8 cellular contexts compared by ENCODE assay signal in the genomic region with DNA sequence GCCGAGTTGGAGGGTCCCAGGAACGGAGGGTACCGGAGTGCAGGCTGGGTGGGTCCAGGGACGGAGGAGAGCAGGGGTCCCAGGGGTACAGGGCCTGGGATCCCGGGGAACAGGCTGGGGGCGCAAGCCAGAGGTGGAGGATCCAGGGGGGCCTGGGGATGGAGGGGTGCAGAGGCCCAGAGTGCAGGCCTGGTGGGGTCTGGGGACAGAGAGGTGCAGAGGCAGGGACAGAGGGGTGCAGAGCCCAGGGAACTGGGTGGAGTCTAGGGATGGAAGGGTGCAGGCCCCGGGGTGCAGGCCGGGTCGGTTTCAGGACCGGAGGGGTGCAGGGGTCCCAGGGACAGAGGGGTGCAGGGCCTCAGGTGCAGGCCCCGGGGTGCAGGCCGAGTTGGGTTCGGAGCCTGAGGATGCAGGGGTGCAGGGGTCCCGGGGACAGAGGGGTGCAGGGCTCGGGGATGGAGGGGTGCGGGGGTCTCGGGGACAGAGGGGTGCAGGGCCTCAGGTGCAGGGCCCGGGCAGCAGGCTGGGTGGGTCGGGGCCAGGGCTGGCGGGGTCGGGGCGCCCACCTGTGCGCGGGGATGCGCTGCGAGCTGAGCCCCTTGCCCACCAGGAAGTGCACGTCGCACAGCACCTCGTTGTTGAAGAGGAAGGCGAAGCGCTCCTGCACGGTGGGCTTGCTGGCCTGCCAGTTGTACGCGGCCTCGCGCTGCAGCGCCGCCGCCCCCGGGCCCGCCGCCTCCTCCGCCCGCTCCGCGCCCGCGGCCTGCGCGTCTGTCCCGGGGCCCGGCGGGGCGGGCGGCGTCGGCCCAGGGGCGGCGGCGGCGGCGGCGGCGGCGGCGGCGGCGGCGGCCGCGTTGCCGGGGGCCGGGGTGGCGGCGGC. TPM values are rescaled to one million over a fixed set of nuclear protein-coding genes. Genes with fewer than 3 reads are reported as not detected.
DNase-seq lines count a peak whose midpoint lies in the region; ATAC-seq and TF ChIP-seq lines count a peak whose summit lies in the region.

No MANE protein-coding gene starts in this region.

- H3K4me1 Mint-ChIP-seq in T-cell (peaks cover 13 to 27% (median 23%) of the 10 kb centered on the region in 3 donors), endodermal cell (no peaks in the 10 kb centered on the region), naive B cell (peaks cover 27 to 58% (median 56%) of the 10 kb centered on the region in 3 donors)

- no peak for TF ChIP-seq CTCF in endodermal cell (conservative IDR thresholded peaks at IDR 0.05)

- 14 to 54% methylated on average over 16 to 75 of the region's 75 CpGs for WGBS in endodermal cell (ENCODE audit: insufficient coverage in 1 of 2, insufficient read length in 1 of 2), 2 experiments

- no peaks in the 10 kb centered on the region for H3K4me1 ChIP-seq in endodermal cell (ENCODE audit: control insufficient read depth, insufficient read depth, low read length)

- POLR2A ChIA-PET in T-cell (lab: Charles Lee), result no interaction called here

- no peaks in the 10 kb centered on the region for H3K9me3 ChIP-seq in endodermal cell (ENCODE audit: control insufficient read depth, low read length)

- DNase-seq in SHP77 (lab: John Stamatoyannopoulos, UW) (peak; percentile 9 to 19), SHP77 treated with DMSO at 0.1 percent for 48 hours (lab: John Stamatoyannopoulos, UW) (no peak), T-cell (peak in 4 of 34 experiments; percentile 21 to 36 (median 26)), endodermal cell (peak; percentile 68), naive B cell (no peak), foreskin melanocyte (no peak), T1000 (lab: John Stamatoyannopoulos, UW) (no peak)

- no peak overlapping the region for H3K27ac ChIP-seq in endodermal cell (ENCODE audit: low read depth, low read length)

- H3K36me3 Mint-ChIP-seq in T-cell (peaks cover 8% of the 10 kb centered on the region), endodermal cell (ENCODE audit: low read depth) (peaks cover 27% of the 10 kb centered on the region), naive B cell (no peaks in the 10 kb centered on the region)

- H3K27me3 Mint-ChIP-seq in T-cell, result no peaks in the 10 kb centered on the region
- H3K27me3 Mint-ChIP-seq in endodermal cell (ENCODE audit: insufficient read depth), result no peaks in the 10 kb centered on the region
- H3K27me3 Mint-ChIP-seq in naive B cell, result no peaks in the 10 kb centered on the region

- H3K27ac Mint-ChIP-seq in T-cell (peak overlapping the region in 1 of 2 donors; percentile 34), endodermal cell (no peak overlapping the region), naive B cell (peak overlapping the region in 4 of 6 donors; percentile 24 to 83 (median 73))

- H3K36me3 ChIP-seq in endodermal cell (ENCODE audit: control insufficient read depth, insufficient read depth, low read length), result peaks cover 5% of the 10 kb centered on the region

- no peaks in the 10 kb centered on the region for H3K9me3 Mint-ChIP-seq in T-cell
- H3K9me3 Mint-ChIP-seq in endodermal cell, result no peaks in the 10 kb centered on the region
- no peaks in the 10 kb centered on the region for H3K9me3 Mint-ChIP-seq in naive B cell

- CTCF ChIA-PET in T-cell (lab: Charles Lee), result no interaction called here

- H3K9ac ChIP-seq in endodermal cell (ENCODE audit: extremely low read depth, low read length, poor library complexity, severe bottlenecking), result peak overlapping the region; percentile 49

- no peaks in the 10 kb centered on the region for H3K27me3 ChIP-seq in endodermal cell (ENCODE audit: control insufficient read depth, insufficient read depth, low read length, poor library complexity, severe bottlenecking)

- H3K4me3 Mint-ChIP-seq in T-cell (peak overlapping the region; percentile 49 to 72 (median 67)), endodermal cell (peak overlapping the region; percentile 55), naive B cell (peak overlapping the region; percentile 55 to 88 (median 75))

- H3K4me3 ChIP-seq in endodermal cell (ENCODE audit: low read length), result peak overlapping the region; percentile 80

- ATAC-seq in T-cell (replicated peaks in 1 of 4) (peak; percentile 45 to 66 (median 62)), naive B cell (ENCODE audit: low read depth in 2 of 2) (peak; percentile 54 to 56), HG02973 (IDR thresholded peaks at IDR 0.05; ENCODE audit: unreplicated experiment) (no peak)

RNA-seq across cellular contexts. Expression of gene BTBD2, which starts 0.5 kb away (rescaled TPM):
- total RNA-seq in T-cell (10 to 100 TPM; 52.2 to 79.8 (median 73.6) TPM), endodermal cell (100 to 1,000 TPM; 107 to 112 TPM)
- 113 TPM for polyA plus RNA-seq in endodermal cell (2013, experiment 1 of 2)
- 99.4 TPM for polyA plus RNA-seq in endodermal cell (2013, experiment 2 of 2)
- polyA plus RNA-seq in naive B cell (ENCODE audit: low read depth in 6 of 6), result 1 to 10 TPM; 1.7 to 9.2 (median 4.8) TPM

RNA-seq across cellular contexts. Expression of gene MKNK2, which starts 36.1 kb away (rescaled TPM):
- 100 to 1,000 TPM; 196 to 242 (median 234) TPM for total RNA-seq in T-cell
- total RNA-seq in endodermal cell, result 100 to 1,000 TPM; 120 to 123 TPM
- polyA plus RNA-seq in endodermal cell (2013, experiment 1 of 2), result 63.1 TPM
- polyA plus RNA-seq in endodermal cell (2013, experiment 2 of 2), result 58.0 TPM
- 100 to 1,000 TPM in 1 of 6 donors, 10 to 100 TPM in 5; 51.1 to 102 (median 57.1) TPM for polyA plus RNA-seq in naive B cell (ENCODE audit: low read depth in 6 of 6)

Comparison
In these comparisons a context has a peak if more than half of its experiments do, and no peak if none do; other contexts are left out.
1. DNase-seq: peak in SHP77 (2 of 2) and endodermal cell (single experiment); none in SHP77 treated with DMSO at 0.1 percent for 48 hours (single experiment), naive B cell (single experiment), foreskin melanocyte (single experiment) and T1000 (single experiment).
2. Peak in every context shown above with its lines, with median percentiles within 50 percentile points of each other: H3K4me3 Mint-ChIP-seq.